Comparison of ENCODE assay signal across 1 cellular context in genomic region chr7:156160811-156161210, GRCh38.
TF ChIP-seq lines count a peak whose summit lies in the region.

No MANE protein-coding gene starts in this region.

TF ChIP-seq in H1, 55 proteins besides CTCF, POLR2A, EP300 and RAD21:
- TF ChIP-seq E2F6 (IDR thresholded peaks at IDR 0.05) (peak; percentile 64), EGR1 (IDR thresholded peaks at IDR 0.05; ENCODE audit: borderline replicate concordance, low read depth, low read length) (no peak), SP1 (IDR thresholded peaks at IDR 0.05; ENCODE audit: low read depth, low read length) (0 out of 2 replicates have a peak, but pooled peaks have one; percentile 28)
TF ChIP-seq in H1: peak in this region for 2.
